ENCODE assay signal across 33 cellular contexts in the genomic region with DNA sequence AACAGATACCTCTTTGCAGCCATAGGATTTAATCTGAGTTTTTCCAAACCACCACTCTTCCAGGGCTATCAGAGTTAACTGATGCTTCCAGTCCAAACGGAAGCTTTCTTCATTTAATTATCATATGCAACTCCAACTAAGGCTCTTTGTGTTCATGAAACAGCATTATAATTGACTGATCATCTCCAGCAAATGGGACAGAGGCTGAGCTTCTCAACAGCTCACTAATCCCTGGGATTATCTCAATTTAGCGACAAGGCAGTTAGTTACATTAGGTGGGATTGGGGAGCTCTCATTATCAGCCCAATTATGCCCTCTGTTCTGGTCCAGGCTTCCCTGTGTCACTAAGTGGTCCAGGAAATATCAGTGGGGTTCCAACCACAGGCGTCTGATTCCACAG.
"Had no signal": no experiment of that assay in that cellular context is flagged by ENCODE, and none has a peak within 500 bp of the region (broad histone marks: within the 10 kb centered on the region; RNA-seq: fewer than 3 reads in every experiment).

No MANE protein-coding gene starts in this region.

- H3K27ac ChIP-seq: breast epithelium, cardiac muscle cell, coronary artery, dorsolateral prefrontal cortex, heart left ventricle had no signal

- H3K4me3 ChIP-seq: breast epithelium, cardiac muscle cell, coronary artery, dorsolateral prefrontal cortex, heart left ventricle had no signal

- H3K9me3 Mint-ChIP-seq: activated B cell treated with CpG ODN at 0.5 μM for 24 hours; activated CD8-positive, alpha-beta T cell treated with anti-CD3 and anti-CD28 coated beads for 36 hours; activated T-cell treated with anti-CD3 and anti-CD28 coated beads, Interleukin-2, amount 50 U/mL, for 4 hours; activated T-helper 17 cell treated with anti-CD3 and anti-CD28 coated beads, Interleukin-2, amount 50 U/mL, for 72 hours; dendritic cell treated with granulocyte-macrophage colony-stimulating factor and Interleukin-4, amounts not matched to agents 40 ng/mL and 50 ng/mL, for 4 days; endodermal cell; T-helper 2 cell treated with Interferon-gamma antibody and Interleukin-4, amounts not matched to agents 5 μg/mL and 100 μg/mL, for 36 hours had no signal

- H3K27me3 ChIP-seq: breast epithelium, cardiac muscle cell, heart left ventricle had no signal

- H3K9me3 ChIP-seq: breast epithelium, heart left ventricle had no signal

- H3K4me1 Mint-ChIP-seq: activated B cell treated with CpG ODN at 0.5 μM for 24 hours; activated T-helper 17 cell treated with anti-CD3 and anti-CD28 coated beads, Interleukin-2, amount 50 U/mL, for 72 hours; T-helper 17 cell had no signal

- ATAC-seq: activated CD4-positive, CD25-positive, alpha-beta regulatory T cell treated with anti-CD3 and anti-CD28 coated beads, Interleukin-2, amount 50 U/mL, for 24 hours; activated CD8-positive, alpha-beta T cell treated with anti-CD3 and anti-CD28 coated beads for 36 hours; activated T-cell treated with anti-CD3 and anti-CD28 coated beads, Interleukin-2, amount 50 U/mL, for 4 hours; activated T-helper 17 cell treated with anti-CD3 and anti-CD28 coated beads, Interleukin-2, amount 50 U/mL, for 72 hours; esophagus mucosa; heart left ventricle; T-helper 17 cell had no signal

- FAIRE-seq: frontal cortex had no signal

- H3K36me3 Mint-ChIP-seq: activated naive CD8-positive, alpha-beta T cell; brain had no signal

- H3K36me3 ChIP-seq: breast epithelium, cardiac muscle cell, heart left ventricle had no signal

- H3K4me1 ChIP-seq: breast epithelium, heart left ventricle had no signal

- H3K27ac Mint-ChIP-seq: activated B cell treated with CpG ODN at 0.5 μM for 24 hours; activated CD8-positive, alpha-beta T cell treated with anti-CD3 and anti-CD28 coated beads for 36 hours; activated naive CD8-positive, alpha-beta T cell; activated T-helper 17 cell treated with anti-CD3 and anti-CD28 coated beads, Interleukin-2, amount 50 U/mL, for 72 hours; dendritic cell treated with granulocyte-macrophage colony-stimulating factor and Interleukin-4, amounts not matched to agents 40 ng/mL and 50 ng/mL, for 4 days; endodermal cell; T-helper 17 cell; T-helper 2 cell treated with Interferon-gamma antibody and Interleukin-4, amounts not matched to agents 5 μg/mL and 100 μg/mL, for 36 hours had no signal

- DNase-seq: activated B cell treated with CpG ODN at 0.5 μM for 24 hours; activated CD4-positive, alpha-beta T cell treated with anti-CD3 and anti-CD28 coated beads for 48 hours; activated CD4-positive, alpha-beta T cell treated with anti-CD3 and anti-CD28 coated beads, Interleukin-2, amount 50 U/mL, for 1 hour; activated CD4-positive, alpha-beta T cell treated with anti-CD3 and anti-CD28 coated beads, Interleukin-2, amount 50 U/mL, for 48 hours; activated CD8-positive, alpha-beta memory T cell treated with anti-CD3 and anti-CD28 coated beads for 24 hours; activated CD8-positive, alpha-beta T cell treated with anti-CD3 and anti-CD28 coated beads for 36 hours; activated effector memory CD4-positive, alpha-beta T cell treated with Interleukin-2 at 50 U/mL for 16 hours; activated gamma-delta T cell treated with Interleukin-2 at 50 U/mL for 16 hours; activated naive CD4-positive, alpha-beta T cell treated with anti-CD3 and anti-CD28 coated beads, Interleukin-2, amount 50 U/mL, for 16 hours; activated naive CD4-positive, alpha-beta T cell treated with Interleukin-2 at 50 U/mL for 16 hours; activated T-cell treated with anti-CD3 and anti-CD28 coated beads, Interleukin-2, amount 50 U/mL, for 4 hours; amygdala; aorta; central memory CD4-positive, alpha-beta T cell; dorsolateral prefrontal cortex; effector memory CD4-positive, alpha-beta T cell; endodermal cell; foreskin fibroblast; heart left ventricle; T-helper 1 cell; T-helper 17 cell; T1000 had no signal

- H3K4me3 Mint-ChIP-seq: activated B cell treated with CpG ODN at 0.5 μM for 24 hours; activated CD8-positive, alpha-beta T cell treated with anti-CD3 and anti-CD28 coated beads for 36 hours; activated naive CD8-positive, alpha-beta T cell; activated T-cell treated with anti-CD3 and anti-CD28 coated beads, Interleukin-2, amount 50 U/mL, for 4 hours; activated T-helper 17 cell treated with anti-CD3 and anti-CD28 coated beads, Interleukin-2, amount 50 U/mL, for 72 hours; brain; dendritic cell treated with granulocyte-macrophage colony-stimulating factor and Interleukin-4, amounts not matched to agents 40 ng/mL and 50 ng/mL, for 4 days; endodermal cell; T-helper 17 cell; T-helper 2 cell treated with Interferon-gamma antibody and Interleukin-4, amounts not matched to agents 5 μg/mL and 100 μg/mL, for 36 hours had no signal
